Comparison of ENCODE assay signal across 8 cellular contexts in the genomic region with DNA sequence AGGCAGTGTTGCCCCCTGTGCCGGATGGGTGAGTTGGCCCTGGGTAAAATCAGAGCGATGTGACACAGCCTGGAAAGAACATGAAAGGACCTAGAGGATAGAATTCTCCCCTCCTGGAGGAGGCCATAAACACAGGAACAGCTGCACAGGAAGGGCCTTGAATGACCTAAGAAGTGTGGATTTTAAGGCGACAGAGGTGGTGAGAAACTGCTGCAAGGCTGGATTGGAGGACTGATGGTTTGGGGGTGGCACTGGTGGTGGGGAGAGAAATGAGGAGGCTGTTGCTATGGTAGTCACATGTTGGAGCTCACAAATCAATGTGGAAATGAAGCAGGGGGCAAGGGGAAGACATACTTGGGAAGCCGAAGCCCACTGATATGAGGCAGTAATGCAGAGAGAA. TPM values are rescaled to one million over a fixed set of nuclear protein-coding genes. Genes with fewer than 3 reads are reported as not detected.
DNase-seq lines count a peak whose midpoint lies in the region; ATAC-seq and TF ChIP-seq lines count a peak whose summit lies in the region.

No MANE protein-coding gene starts in this region.

- 50 to 57% (median 54%) methylated on average over 4 of the region's 4 CpGs for WGBS in heart left ventricle, 4 donors
- 67 to 69% methylated on average over 4 of the region's 4 CpGs for WGBS in body of pancreas, 2 donors
- no CpG with 5 or more reads among the region's 4 CpGs for WGBS in mesendoderm (ENCODE audit: extremely low coverage, insufficient coverage, low lambda C conversion rate)

- TF ChIP-seq CTCF in heart left ventricle (IDR thresholded peaks at IDR 0.05) (no peak), body of pancreas (IDR thresholded peaks at IDR 0.05) (no peak), vagina (IDR thresholded peaks at IDR 0.05) (no peak)

- no peak overlapping the region for H3K4me2 ChIP-seq in mesendoderm (ENCODE audit: low read length)

- no peak overlapping the region for H3K23ac ChIP-seq in mesendoderm (ENCODE audit: low read length)

- H3K4ac ChIP-seq in mesendoderm (ENCODE audit: low read depth, low read length) = peak overlapping the region; percentile 17

- DNase-seq in heart left ventricle (no peak), left ventricle myocardium superior (no peak), body of pancreas (no peak), mesendoderm (peak; percentile 74), vagina (ENCODE audit: extremely low spot score in 2 of 2) (no peak), SHP77 (lab: John Stamatoyannopoulos, UW) (no peak), A172 (ENCODE audit: low spot score) (no peak)

- H3K79me1 ChIP-seq in mesendoderm (ENCODE audit: low read length) = no peaks in the 10 kb centered on the region

- H3K36me3 ChIP-seq in heart left ventricle = peaks cover 0 to 4% (median 0%) of the 10 kb centered on the region in 9 donors
- no peaks in the 10 kb centered on the region for H3K36me3 ChIP-seq in body of pancreas (replicated peaks in 1 of 2; ENCODE audit: insufficient read depth in 1 of 2, low read depth in 2 of 2)
- no peaks in the 10 kb centered on the region for H3K36me3 ChIP-seq in mesendoderm (ENCODE audit: control insufficient read depth, insufficient read depth, low read length)
- no peaks in the 10 kb centered on the region for H3K36me3 ChIP-seq in vagina

- no peak overlapping the region for H2AK5ac ChIP-seq in mesendoderm (ENCODE audit: low read length)

- TF ChIP-seq POLR2A in heart left ventricle (IDR thresholded peaks at IDR 0.05) = no peak
- no peak for TF ChIP-seq POLR2A in body of pancreas (IDR thresholded peaks at IDR 0.05)
- TF ChIP-seq POLR2A in vagina (IDR thresholded peaks at IDR 0.05) = no peak

- H3K9me3 ChIP-seq in heart left ventricle (no peaks in the 10 kb centered on the region), body of pancreas (no peaks in the 10 kb centered on the region), vagina (no peaks in the 10 kb centered on the region)

- no peak overlapping the region for H4K5ac ChIP-seq in mesendoderm (ENCODE audit: low read length)

- H3K79me2 ChIP-seq in mesendoderm (ENCODE audit: control insufficient read depth, insufficient read depth, low read length) = no peaks in the 10 kb centered on the region

- peak in 1 of 4 donors; percentile 16 for ATAC-seq in heart left ventricle
- no peak for ATAC-seq in left ventricle myocardium superior
- ATAC-seq in body of pancreas = no peak
- no peak for ATAC-seq in HG03025 (IDR thresholded peaks at IDR 0.05; ENCODE audit: low FRiP score, unreplicated experiment)

- H2BK120ac ChIP-seq in mesendoderm (ENCODE audit: low read depth, low read length) = no peak overlapping the region

- H3K4me1 ChIP-seq in heart left ventricle = peaks cover 3 to 62% (median 37%) of the 10 kb centered on the region in 12 donors
- H3K4me1 ChIP-seq in body of pancreas = peaks cover 61% of the 10 kb centered on the region
- peaks cover 6% of the 10 kb centered on the region for H3K4me1 ChIP-seq in mesendoderm (ENCODE audit: control insufficient read depth, low read depth, low read length)
- peaks cover 39% of the 10 kb centered on the region for H3K4me1 ChIP-seq in vagina

- peak overlapping the region in 10 of 12 donors; percentile 32 to 71 (median 52) for H3K4me3 ChIP-seq in heart left ventricle
- H3K4me3 ChIP-seq in body of pancreas = no peak overlapping the region
- H3K4me3 ChIP-seq in mesendoderm (ENCODE audit: low read length) = no peak overlapping the region
- H3K4me3 ChIP-seq in vagina = peak overlapping the region in 1 of 2 donors; percentile 52

- H2BK5ac ChIP-seq in mesendoderm (ENCODE audit: low read length) = no peak overlapping the region

- H3K27me3 ChIP-seq in heart left ventricle (no peaks in the 10 kb centered on the region), body of pancreas (no peaks in the 10 kb centered on the region), mesendoderm (ENCODE audit: insufficient read depth, low read length, poor library complexity) (no peaks in the 10 kb centered on the region), vagina (no peaks in the 10 kb centered on the region)

- peak overlapping the region; percentile 45 for H3K9ac ChIP-seq in mesendoderm (ENCODE audit: low read length)

- intact Hi-C loops in heart left ventricle (cut with DNase I) (loop anchor here in 1 of 10 donors (5.0 kb wide), 1 partner anchor 41 kb away; no protein-coding TSS in a partner anchor), left ventricle myocardium superior (cut with micrococcal nuclease) (no loop called here), body of pancreas (cut with DNase I) (no loop called here), vagina (cut with DNase I) (no loop called here)

- peak overlapping the region; percentile 90 to 99 (median 94) for H3K27ac ChIP-seq in heart left ventricle
- peak overlapping the region in 3 of 4 donors; percentile 92 to 97 (median 95) for H3K27ac ChIP-seq in body of pancreas
- no peak overlapping the region for H3K27ac ChIP-seq in mesendoderm (ENCODE audit: low read depth, low read length)
- H3K27ac ChIP-seq in vagina = peak overlapping the region; percentile 91

- peak overlapping the region; percentile 18 for H3K56ac ChIP-seq in mesendoderm (ENCODE audit: low read length)

- H2BK15ac ChIP-seq in mesendoderm (replicated peaks; ENCODE audit: low read depth) = no peak overlapping the region

- no peak overlapping the region for H4K8ac ChIP-seq in mesendoderm (ENCODE audit: low read depth, low read length)

- no peak overlapping the region for H3K18ac ChIP-seq in mesendoderm (ENCODE audit: low read length)

RNA-seq across cellular contexts. Expression of a gene that starts 13.8 kb away (rescaled TPM):
- total RNA-seq in heart left ventricle (1,000 to 10,000 TPM in 1 of 9 donors, 100 to 1,000 TPM in 8; 293 to 1,122 (median 530) TPM), left ventricle myocardium superior (263 TPM), body of pancreas (not detected), vagina (not detected)
- 100 to 1,000 TPM; 496 to 675 TPM for polyA plus RNA-seq in heart left ventricle
- 0.01 TPM for polyA plus RNA-seq in mesendoderm (2013, experiment 1 of 2)
- 0.03 TPM for polyA plus RNA-seq in mesendoderm (2013, experiment 2 of 2)
- not detected in 2 replicates for total RNA-seq in A172 (2014; rRNA removed; shearing (Covaris generic))

RNA-seq across cellular contexts. Expression of a gene that starts 25.2 kb away (rescaled TPM):
- total RNA-seq in heart left ventricle (10 to 100 TPM in 7 of 9 donors, 1 to 10 TPM in 2; 5.3 to 27.3 (median 17.2) TPM), left ventricle myocardium superior (11.2 TPM), body of pancreas (10 to 100 TPM; 18.4 to 39.6 TPM), vagina (99.7 TPM)
- 10 to 100 TPM in 1 of 2 donors, 1 to 10 TPM in 1; 9.3 to 40.3 TPM for polyA plus RNA-seq in heart left ventricle
- 13.7 TPM for polyA plus RNA-seq in mesendoderm (2013, experiment 1 of 2)
- polyA plus RNA-seq in mesendoderm (2013, experiment 2 of 2) = 13.9 TPM
- total RNA-seq in A172 (2014; rRNA removed; shearing (Covaris generic)) = 19.7 and 22.4 TPM in 2 replicates

Comparison
In these comparisons a context has a peak if more than half of its experiments do, and no peak if none do; other contexts are left out.
1. H3K4me3 ChIP-seq: peak in heart left ventricle (10 of 12); none in body of pancreas (0 of 2) and mesendoderm (single experiment).
2. RNA of a gene that starts 13.8 kb away (total RNA-seq): 293 to 1,122 TPM in heart left ventricle and 263 TPM in left ventricle myocardium superior (single experiment); not detected in body of pancreas, not detected in vagina (single experiment) and not detected in A172; every median in the first group is over 100 times any median in the second.